In the genomic region with DNA sequence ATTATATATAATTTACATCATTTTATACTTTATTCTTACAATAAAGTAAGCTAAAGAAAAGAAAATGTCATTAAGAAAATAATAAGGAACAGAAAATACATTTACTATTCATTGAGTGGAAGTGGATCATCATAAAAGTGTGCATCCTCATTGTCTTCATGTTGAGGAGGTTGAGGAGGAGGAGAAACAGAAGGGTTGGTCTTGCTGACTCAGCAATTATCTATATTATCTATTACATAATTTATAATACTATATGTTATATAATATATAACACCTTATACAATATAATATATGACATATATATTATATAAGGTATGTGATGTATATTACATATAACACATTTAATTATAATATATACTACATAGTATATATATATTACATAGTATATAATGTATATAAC, we compare ENCODE assay signal across 21 cellular contexts.
"Had no signal": no experiment of that assay in that cellular context is flagged by ENCODE, and none has a peak within 500 bp of the region (broad histone marks: within the 10 kb centered on the region; RNA-seq: fewer than 3 reads in every experiment).

No MANE protein-coding gene starts in this region.

- ATAC-seq: gastroesophageal sphincter, heart right ventricle, left cardiac atrium, left lung, left ventricle myocardium superior, lower lobe of right lung, mucosa of descending colon had no signal

- H3K27ac ChIP-seq: coronary artery, dorsolateral prefrontal cortex, esophagus muscularis mucosa, gastroesophageal sphincter, heart right ventricle, left lung, lower lobe of right lung had no signal

- H3K27me3 ChIP-seq: dorsolateral prefrontal cortex, esophagus muscularis mucosa, foreskin keratinocyte, gastroesophageal sphincter, heart right ventricle, left lung had no signal

- H3K4me1 ChIP-seq: gastroesophageal sphincter, heart right ventricle, left lung, lower lobe of right lung had no signal

- H3K4me3 ChIP-seq: coronary artery, dorsolateral prefrontal cortex, esophagus muscularis mucosa, gastroesophageal sphincter, heart right ventricle, left lung, lower lobe of right lung, mucosa of descending colon had no signal

- H3K9me3 ChIP-seq: esophagus muscularis mucosa, gastroesophageal sphincter, heart right ventricle, left lung, lower lobe of right lung, mucosa of descending colon had no signal

- FAIRE-seq: endothelial cell of umbilical vein, frontal cortex, keratinocyte had no signal

- H3K36me3 ChIP-seq: esophagus muscularis mucosa, gastroesophageal sphincter, heart right ventricle, left lung, lower lobe of right lung had no signal

- DNase-seq: dermis blood vessel endothelial cell; dorsolateral prefrontal cortex; effector CD4-positive, alpha-beta T cell; effector memory CD4-positive, alpha-beta T cell; foreskin keratinocyte; glutamatergic neuron; head of caudate nucleus; heart right ventricle; hippocampal formation; left cardiac atrium; left lung; left ventricle myocardium superior; lower lobe of right lung; mucosa of descending colon; naive B cell had no signal
